Comparison of ENCODE assay signal across 10 cellular contexts in the genomic region with DNA sequence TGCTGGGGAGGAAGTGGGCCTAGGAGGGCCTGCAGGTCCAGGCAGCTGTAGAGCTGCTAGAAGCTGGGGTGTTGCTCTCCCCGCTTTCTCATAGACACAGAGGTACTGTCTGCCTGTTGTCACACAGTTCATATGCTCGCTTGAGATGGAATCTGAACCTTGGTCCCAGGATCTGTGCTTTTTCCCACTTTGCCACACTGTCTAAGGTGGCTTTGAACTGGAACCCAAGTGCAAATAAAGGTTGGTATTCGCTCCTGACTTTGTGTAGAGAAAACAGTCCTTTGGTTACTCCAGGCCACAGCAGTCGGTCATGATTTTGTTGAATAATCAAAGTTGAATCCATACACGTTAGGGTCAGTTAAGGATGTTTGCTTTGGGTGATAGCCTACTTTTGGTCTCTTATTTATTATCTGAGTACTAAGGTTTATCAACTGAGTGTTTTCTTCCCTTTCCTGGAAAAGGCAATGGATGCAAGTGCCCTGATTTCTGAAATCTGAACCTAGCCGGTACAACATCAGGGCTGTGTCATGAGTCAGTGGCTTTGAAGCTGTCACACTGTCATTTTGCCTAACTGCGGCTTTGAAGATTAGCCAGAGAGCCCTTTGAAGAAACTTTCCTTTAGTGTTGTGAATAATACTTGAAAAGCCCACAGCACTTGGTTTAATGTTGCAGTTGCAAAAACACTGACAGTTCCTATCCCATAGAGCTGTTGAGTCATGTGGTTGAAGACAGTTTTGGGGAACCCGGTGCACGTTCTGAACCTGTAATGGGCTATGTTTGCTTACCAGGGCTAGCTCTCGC. TPM values are rescaled to one million over a fixed set of nuclear protein-coding genes. Genes with fewer than 3 reads are reported as not detected.
DNase-seq lines count a peak whose midpoint lies in the region; ATAC-seq and TF ChIP-seq lines count a peak whose summit lies in the region.
"Had no signal": no experiment of that assay in that cellular context is flagged by ENCODE, and none has a peak within 500 bp of the region (broad histone marks: within the 10 kb centered on the region; RNA-seq: fewer than 3 reads in every experiment).

No MANE protein-coding gene starts in this region.

- H3K9me3 ChIP-seq in cardiac muscle cell (ENCODE audit: low read depth) (no peaks in the 10 kb centered on the region), liver (ENCODE audit: control insufficient read depth in 4 of 4, low read length in 3 of 4) (no peaks in the 10 kb centered on the region), A673 (ENCODE audit: low read depth, low read length, poor library complexity, severe bottlenecking) (no peaks in the 10 kb centered on the region)

- TF ChIP-seq CTCF in cardiac muscle cell (IDR thresholded peaks at IDR 0.05; ENCODE audit: low read depth, low read length), result no peak
- no peak for TF ChIP-seq CTCF in liver (IDR thresholded peaks at IDR 0.05; ENCODE audit: low read depth, low read length, missing input control)
- TF ChIP-seq CTCF in type B pancreatic cell (conservative IDR thresholded peaks at IDR 0.05), result no peak
- no peak for TF ChIP-seq CTCF in A673 (conservative IDR thresholded peaks at IDR 0.05; ENCODE audit: low read depth, low read length)

- H3K9ac ChIP-seq in liver (ENCODE audit: low read depth in 1 of 2, low read length in 2 of 2), result peak overlapping the region; percentile 69 to 71

- peaks cover 21% of the 10 kb centered on the region for H3K36me3 ChIP-seq in cardiac muscle cell
- peaks cover 0 to 4% (median 0%) of the 10 kb centered on the region in 4 donors for H3K36me3 ChIP-seq in liver (ENCODE audit: control insufficient read depth in 4 of 4, insufficient read depth in 3 of 4, low read depth in 1 of 4, low read length in 3 of 4)
- peaks cover 6% of the 10 kb centered on the region for H3K36me3 ChIP-seq in A673 (ENCODE audit: insufficient read depth, low read length, poor library complexity, severe bottlenecking)

- no peaks in the 10 kb centered on the region for H3K27me3 Mint-ChIP-seq in activated naive CD8-positive, alpha-beta T cell treated with anti-CD3 and anti-CD28 coated beads, Interleukin-2, amount 10 ng/mL, durations not matched to agents 7 days and 5 days
- no peaks in the 10 kb centered on the region for H3K27me3 Mint-ChIP-seq in type B pancreatic cell

- H3K4me1 Mint-ChIP-seq in activated naive CD8-positive, alpha-beta T cell treated with anti-CD3 and anti-CD28 coated beads, Interleukin-2, amount 10 ng/mL, durations not matched to agents 7 days and 5 days, result peaks cover 2% of the 10 kb centered on the region
- peaks cover 3% of the 10 kb centered on the region for H3K4me1 Mint-ChIP-seq in type B pancreatic cell (ENCODE audit: unreplicated experiment)

- H3K9me3 Mint-ChIP-seq in activated naive CD8-positive, alpha-beta T cell treated with anti-CD3 and anti-CD28 coated beads, Interleukin-2, amount 10 ng/mL, durations not matched to agents 7 days and 5 days, result no peaks in the 10 kb centered on the region
- H3K9me3 Mint-ChIP-seq in type B pancreatic cell, result no peaks in the 10 kb centered on the region

- no peaks in the 10 kb centered on the region for H3K27me3 ChIP-seq in cardiac muscle cell
- no peaks in the 10 kb centered on the region for H3K27me3 ChIP-seq in liver (ENCODE audit: control insufficient read depth in 4 of 4, insufficient read depth in 4 of 4, low read length in 3 of 4)
- H3K27me3 ChIP-seq in A673 (replicated peaks; ENCODE audit: insufficient read depth, low read depth, low read length, poor library complexity), result no peaks in the 10 kb centered on the region

- intact Hi-C loops in Right ventricle myocardium inferior (cut with DNase I), result no loop called here
- intact Hi-C loops in A673 (cut with micrococcal nuclease; ENCODE audit: unreplicated experiment), result no loop called here

- H3K4me3 Mint-ChIP-seq in activated naive CD8-positive, alpha-beta T cell treated with anti-CD3 and anti-CD28 coated beads, Interleukin-2, amount 10 ng/mL, durations not matched to agents 7 days and 5 days, result peak overlapping the region; percentile 28
- no peak overlapping the region for H3K4me3 Mint-ChIP-seq in type B pancreatic cell

- 28% methylated on average over 10 of the region's 10 CpGs for WGBS in liver

- peak overlapping the region; percentile 91 for H3K27ac ChIP-seq in cardiac muscle cell
- H3K27ac ChIP-seq in liver (ENCODE audit: low read depth in 1 of 2, low read length in 2 of 2), result peak overlapping the region; percentile 97
- H3K27ac ChIP-seq in A673 (ENCODE audit: low read depth, low read length, poor library complexity, severe bottlenecking), result no peak overlapping the region
- H3K27ac ChIP-seq: RWPE1 had no signal

- POLR2A ChIA-PET in activated naive CD8-positive, alpha-beta T cell treated with anti-CD3 and anti-CD28 coated beads, Interleukin-2, amount 10 ng/mL, durations not matched to agents 7 days and 5 days (lab: Charles Lee), result no interaction called here
- POLR2A ChIA-PET in A673 (lab: Charles Lee; ENCODE audit: low non-redundant PET), result no interaction called here

- DNase-seq in cardiac muscle cell (ENCODE audit: low read depth in 1 of 2, low spot score in 1 of 2) (peak; percentile 55 to 67), Right ventricle myocardium inferior (ENCODE audit: missing footprints) (no peak), type B pancreatic cell (ENCODE audit: extremely low spot score, unreplicated experiment) (no peak), A673 (ENCODE audit: low spot score) (no peak), NCI-H446 treated with DMSO at 0.1 percent for 48 hours (lab: John Stamatoyannopoulos, UW) (no peak), NCI-H128 (lab: John Stamatoyannopoulos, UW; ENCODE audit: unreplicated experiment) (no peak)
- DNase-seq in activated naive CD8-positive, alpha-beta T cell treated with anti-CD3 and anti-CD28 coated beads, Interleukin-2, amount 10 ng/mL, durations not matched to agents 7 days and 5 days, result no peak

- H3K4me3 ChIP-seq in cardiac muscle cell (no peak overlapping the region), liver (ENCODE audit: low read depth in 1 of 3, low read length in 3 of 3) (no peak overlapping the region), A673 (ENCODE audit: low read depth, low read length, poor library complexity, severe bottlenecking) (no peak overlapping the region)
- H3K4me3 ChIP-seq: GM12878 had no signal

- peaks cover 2% of the 10 kb centered on the region for H3K36me3 Mint-ChIP-seq in activated naive CD8-positive, alpha-beta T cell treated with anti-CD3 and anti-CD28 coated beads, Interleukin-2, amount 10 ng/mL, durations not matched to agents 7 days and 5 days
- peaks cover 17% of the 10 kb centered on the region for H3K36me3 Mint-ChIP-seq in type B pancreatic cell

- peaks cover 47% of the 10 kb centered on the region for H3K4me1 ChIP-seq in cardiac muscle cell (ENCODE audit: low read depth)
- H3K4me1 ChIP-seq in liver (ENCODE audit: control insufficient read depth in 4 of 4, insufficient read depth in 4 of 4, low read length in 3 of 4), result peaks cover 4 to 51% (median 29%) of the 10 kb centered on the region in 4 donors
- no peaks in the 10 kb centered on the region for H3K4me1 ChIP-seq in A673 (ENCODE audit: insufficient read depth, low read length, poor library complexity, severe bottlenecking)

- CTCF ChIA-PET in A673 (lab: Charles Lee), result no interaction called here

- ATAC-seq in Right ventricle myocardium inferior, result no peak
- peak; percentile 38 for ATAC-seq in activated naive CD8-positive, alpha-beta T cell treated with anti-CD3 and anti-CD28 coated beads, Interleukin-2, amount 10 ng/mL, durations not matched to agents 7 days and 5 days (ENCODE audit: low read depth)
- ATAC-seq: GM12878 had no signal

- H3K27ac Mint-ChIP-seq in activated naive CD8-positive, alpha-beta T cell treated with anti-CD3 and anti-CD28 coated beads, Interleukin-2, amount 10 ng/mL, durations not matched to agents 7 days and 5 days, result peak overlapping the region; percentile 65
- H3K27ac Mint-ChIP-seq in type B pancreatic cell, result peak overlapping the region; percentile 65

- TF ChIP-seq RAD21 in liver (IDR thresholded peaks at IDR 0.05), result peak in 1 of 2 donors; percentile 22

- BruUV-seq in A673 (replicated peaks; lab: Mats Ljungman, UMichigan), result no TSS peak

TF ChIP-seq in liver, 16 proteins besides CTCF, POLR2A, EP300 and RAD21 (continues in another document):
- TF ChIP-seq, protein P1, sequence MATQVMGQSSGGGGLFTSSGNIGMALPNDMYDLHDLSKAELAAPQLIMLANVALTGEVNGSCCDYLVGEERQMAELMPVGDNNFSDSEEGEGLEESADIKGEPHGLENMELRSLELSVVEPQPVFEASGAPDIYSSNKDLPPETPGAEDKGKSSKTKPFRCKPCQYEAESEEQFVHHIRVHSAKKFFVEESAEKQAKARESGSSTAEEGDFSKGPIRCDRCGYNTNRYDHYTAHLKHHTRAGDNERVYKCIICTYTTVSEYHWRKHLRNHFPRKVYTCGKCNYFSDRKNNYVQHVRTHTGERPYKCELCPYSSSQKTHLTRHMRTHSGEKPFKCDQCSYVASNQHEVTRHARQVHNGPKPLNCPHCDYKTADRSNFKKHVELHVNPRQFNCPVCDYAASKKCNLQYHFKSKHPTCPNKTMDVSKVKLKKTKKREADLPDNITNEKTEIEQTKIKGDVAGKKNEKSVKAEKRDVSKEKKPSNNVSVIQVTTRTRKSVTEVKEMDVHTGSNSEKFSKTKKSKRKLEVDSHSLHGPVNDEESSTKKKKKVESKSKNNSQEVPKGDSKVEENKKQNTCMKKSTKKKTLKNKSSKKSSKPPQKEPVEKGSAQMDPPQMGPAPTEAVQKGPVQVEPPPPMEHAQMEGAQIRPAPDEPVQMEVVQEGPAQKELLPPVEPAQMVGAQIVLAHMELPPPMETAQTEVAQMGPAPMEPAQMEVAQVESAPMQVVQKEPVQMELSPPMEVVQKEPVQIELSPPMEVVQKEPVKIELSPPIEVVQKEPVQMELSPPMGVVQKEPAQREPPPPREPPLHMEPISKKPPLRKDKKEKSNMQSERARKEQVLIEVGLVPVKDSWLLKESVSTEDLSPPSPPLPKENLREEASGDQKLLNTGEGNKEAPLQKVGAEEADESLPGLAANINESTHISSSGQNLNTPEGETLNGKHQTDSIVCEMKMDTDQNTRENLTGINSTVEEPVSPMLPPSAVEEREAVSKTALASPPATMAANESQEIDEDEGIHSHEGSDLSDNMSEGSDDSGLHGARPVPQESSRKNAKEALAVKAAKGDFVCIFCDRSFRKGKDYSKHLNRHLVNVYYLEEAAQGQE (IDR thresholded peaks at IDR 0.05), result no peak
- TF ChIP-seq TAF1 (conservative IDR thresholded peaks at IDR 0.05) (peak; percentile 40), SP1 (IDR thresholded peaks at IDR 0.05) (peak; percentile 96)
- TF ChIP-seq, protein P2, sequence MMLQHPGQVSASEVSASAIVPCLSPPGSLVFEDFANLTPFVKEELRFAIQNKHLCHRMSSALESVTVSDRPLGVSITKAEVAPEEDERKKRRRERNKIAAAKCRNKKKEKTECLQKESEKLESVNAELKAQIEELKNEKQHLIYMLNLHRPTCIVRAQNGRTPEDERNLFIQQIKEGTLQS (IDR thresholded peaks at IDR 0.05), result peak; percentile 9

RNA-seq across cellular contexts. Expression of a gene that starts 41.3 kb away (rescaled TPM):
- total RNA-seq in cardiac muscle cell (32.8 and 41.0 TPM in 2 replicates), Right ventricle myocardium inferior (25.8 TPM), liver (1 to 10 TPM; 2.6 to 3.3 TPM), type B pancreatic cell (ENCODE audit: low replicate concordance) (10.1 and 19.4 TPM in 2 replicates), A673 (2021) (11.3 and 11.6 TPM in 2 replicates)
- polyA plus RNA-seq in cardiac muscle cell (69.6 and 71.2 TPM in 2 replicates), liver (1 to 10 TPM; 1.1 to 4.0 TPM)
- 10 to 100 TPM; 11.4 to 11.8 TPM for total RNA-seq in activated naive CD8-positive, alpha-beta T cell treated with anti-CD3 and anti-CD28 coated beads, Interleukin-2, amount 10 ng/mL, durations not matched to agents 7 days and 5 days

Comparison
In these comparisons a context has a peak if more than half of its experiments do, and no peak if none do; other contexts are left out.
1. DNase-seq: peak in cardiac muscle cell (2 of 2); none in Right ventricle myocardium inferior (single experiment), activated naive CD8-positive, alpha-beta T cell treated with anti-CD3 and anti-CD28 coated beads, Interleukin-2, amount 10 ng/mL, durations not matched to agents 7 days and 5 days (single experiment), type B pancreatic cell (single experiment), A673 (single experiment), NCI-H446 treated with DMSO at 0.1 percent for 48 hours (single experiment) and NCI-H128 (single experiment).